Comparison of ENCODE assay signal across 9 cellular contexts in the genomic region with DNA sequence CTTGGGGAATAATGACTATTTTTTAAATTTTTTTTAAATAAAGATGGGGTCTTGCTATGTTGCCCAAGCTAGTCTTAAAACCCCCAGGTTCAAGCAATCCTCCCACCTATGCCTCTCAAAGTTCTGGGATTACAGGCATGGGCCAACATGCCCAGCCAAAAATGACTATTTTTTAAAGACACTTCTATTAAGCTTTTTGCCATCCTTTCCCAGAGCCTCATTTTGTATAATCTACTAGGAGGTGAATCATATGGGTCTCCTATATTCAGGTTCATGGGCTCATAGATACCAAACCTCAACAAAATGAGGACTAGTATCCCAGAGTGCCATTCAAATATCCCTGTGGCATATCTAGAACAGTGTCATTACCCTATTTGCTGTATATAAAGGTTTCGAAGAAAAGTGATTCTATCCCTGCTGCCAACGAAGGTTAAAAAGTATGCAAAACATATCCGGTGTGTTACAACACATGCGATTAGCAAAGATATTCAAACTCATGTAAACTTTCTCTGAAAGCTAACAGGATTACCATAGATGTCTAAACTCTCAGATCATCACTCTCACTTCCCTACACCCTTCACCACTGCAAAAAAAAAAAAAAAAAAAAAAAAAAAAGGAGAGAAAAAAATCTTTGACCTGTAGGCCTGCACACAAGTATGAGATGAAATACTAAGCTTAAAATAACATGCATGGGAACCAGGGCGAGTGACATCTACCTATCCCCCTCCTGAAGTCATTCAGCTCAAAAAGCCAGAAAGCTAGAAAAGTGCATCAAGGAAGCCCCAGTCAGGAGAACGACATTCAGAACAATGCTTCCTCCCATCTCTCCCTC. TPM values are rescaled to one million over a fixed set of nuclear protein-coding genes. Genes with fewer than 3 reads are reported as not detected.
DNase-seq lines count a peak whose midpoint lies in the region; ATAC-seq and TF ChIP-seq lines count a peak whose summit lies in the region.
"Had no signal": no experiment of that assay in that cellular context is flagged by ENCODE, and none has a peak within 500 bp of the region (broad histone marks: within the 10 kb centered on the region; RNA-seq: fewer than 3 reads in every experiment).

No MANE protein-coding gene starts in this region.

- H3K9me3 ChIP-seq in mesenchymal stem cell (ENCODE audit: control insufficient read depth, low read length) = no peaks in the 10 kb centered on the region
- H3K9me3 ChIP-seq: pancreas had no signal

- peak; percentile 69 for ATAC-seq in GM18511 (IDR thresholded peaks at IDR 0.05; ENCODE audit: unreplicated experiment)

- peaks cover 7 to 17% of the 10 kb centered on the region in 2 experiments for H3K36me3 ChIP-seq in mesenchymal stem cell (ENCODE audit: control insufficient read depth in 1 of 2, insufficient read depth in 2 of 2, low read depth in 1 of 2, low read length in 2 of 2)
- H3K36me3 ChIP-seq: pancreas had no signal

- peaks cover 41% of the 10 kb centered on the region for H3K4me1 Mint-ChIP-seq in type B pancreatic cell (ENCODE audit: unreplicated experiment)

- H3K27me3 ChIP-seq in mesenchymal stem cell (ENCODE audit: control insufficient read depth in 1 of 2, insufficient read depth in 1 of 2, low read length in 2 of 2) = no peaks in the 10 kb centered on the region
- H3K27me3 ChIP-seq: pancreas had no signal

- H2BK15ac ChIP-seq in mesenchymal stem cell (ENCODE audit: low read depth, poor library complexity, severe bottlenecking) = no peak overlapping the region

- 95% methylated on average over 6 of the region's 6 CpGs for WGBS in mesenchymal stem cell

- H3K79me1 ChIP-seq in mesenchymal stem cell (replicated peaks; ENCODE audit: low read length, poor library complexity, severe bottlenecking) = peaks cover 10% of the 10 kb centered on the region

- no peak overlapping the region for H3K4ac ChIP-seq in mesenchymal stem cell (ENCODE audit: low read depth in 1 of 2, low read length in 2 of 2)

- H3K23ac ChIP-seq in mesenchymal stem cell (ENCODE audit: low read length in 2 of 2) = no peak overlapping the region

- peak overlapping the region in 1 of 2 experiments; percentile 29 for H3K18ac ChIP-seq in mesenchymal stem cell (ENCODE audit: low read depth in 1 of 2, low read length in 2 of 2)

- H2BK5ac ChIP-seq in mesenchymal stem cell (ENCODE audit: low read depth, low read length, poor library complexity, severe bottlenecking) = no peak overlapping the region

- H2AFZ ChIP-seq in mesenchymal stem cell (ENCODE audit: low read depth, low read length) = no peak overlapping the region

- no peaks in the 10 kb centered on the region for H3K27me3 Mint-ChIP-seq in type B pancreatic cell

- H2BK120ac ChIP-seq in mesenchymal stem cell (ENCODE audit: low read depth, low read length) = no peak overlapping the region

- no peak overlapping the region for H3K27ac Mint-ChIP-seq in type B pancreatic cell

- H3K9me3 Mint-ChIP-seq in type B pancreatic cell = no peaks in the 10 kb centered on the region

- peak overlapping the region; percentile 56 for H2AK5ac ChIP-seq in mesenchymal stem cell (ENCODE audit: low read length, severe bottlenecking)

- no peak overlapping the region for H3K4me3 ChIP-seq in mesenchymal stem cell (ENCODE audit: insufficient read depth in 1 of 2, low read depth in 1 of 2, low read length in 2 of 2)
- H3K4me3 ChIP-seq: pancreas had no signal

- H3K4me1 ChIP-seq in mesenchymal stem cell (ENCODE audit: control insufficient read depth, insufficient read depth, low read depth, low read length) = peaks cover 12% of the 10 kb centered on the region

- no peak overlapping the region for H2BK12ac ChIP-seq in mesenchymal stem cell (ENCODE audit: low read length in 2 of 2)

- no peak for TF ChIP-seq CTCF in type B pancreatic cell (conservative IDR thresholded peaks at IDR 0.05)

- no peak overlapping the region for H4K91ac ChIP-seq in mesenchymal stem cell (ENCODE audit: low read length)

- H3K36me3 Mint-ChIP-seq in type B pancreatic cell = peaks cover 19% of the 10 kb centered on the region

- H3K4me2 ChIP-seq in mesenchymal stem cell (ENCODE audit: low read length, poor library complexity, severe bottlenecking) = no peak overlapping the region

- no peak overlapping the region for H3K4me3 Mint-ChIP-seq in type B pancreatic cell

- no peak overlapping the region for H3K14ac ChIP-seq in mesenchymal stem cell (ENCODE audit: low read length in 2 of 2)

- H3K9ac ChIP-seq in mesenchymal stem cell (ENCODE audit: low read length) = no peak overlapping the region

- peak; percentile 79 for DNase-seq in HCEC 1CT
- DNase-seq in NAMALWA (ENCODE audit: low spot score) = peak; percentile 74
- DNase-seq in mesenchymal stem cell = peak; percentile 45
- no peak for DNase-seq in epidermal melanocyte (ENCODE audit: insufficient read length, low spot score)
- no peak for DNase-seq in NCI-H1694 (lab: John Stamatoyannopoulos, UW)
- DNase-seq in type B pancreatic cell (ENCODE audit: extremely low spot score, unreplicated experiment) = no peak
- no peak for DNase-seq in NCI-H2029 (lab: John Stamatoyannopoulos, UW)
- DNase-seq: pancreas had no signal

- H3K27ac ChIP-seq in mesenchymal stem cell (ENCODE audit: low read length, poor library complexity, severe bottlenecking) = no peak overlapping the region
- H3K27ac ChIP-seq: pancreas had no signal

- no peak overlapping the region for H4K8ac ChIP-seq in mesenchymal stem cell (ENCODE audit: low read length)

RNA-seq across cellular contexts. Expression of gene XPO6, which starts 23.5 kb away (rescaled TPM):
- 52.4 TPM for polyA plus RNA-seq in mesenchymal stem cell (2013, experiment 1 of 2)
- polyA plus RNA-seq in mesenchymal stem cell (2013, experiment 2 of 2) = 54.0 TPM
- 111 and 118 TPM in 2 replicates for total RNA-seq in type B pancreatic cell (ENCODE audit: low replicate concordance)

Comparison
In these comparisons a context has a peak if more than half of its experiments do, and no peak if none do; other contexts are left out.
1. DNase-seq: peak in HCEC 1CT (single experiment), NAMALWA (single experiment) and mesenchymal stem cell (single experiment); none in epidermal melanocyte (single experiment), NCI-H1694 (single experiment), type B pancreatic cell (single experiment) and NCI-H2029 (single experiment).